In genomic region chr1:228008391-228009115, GRCh38 we compare ENCODE assay signal across 14 cellular contexts. TPM values are rescaled to one million over a fixed set of nuclear protein-coding genes. Genes with fewer than 3 reads are reported as not detected.
DNase-seq lines count a peak whose midpoint lies in the region; ATAC-seq and TF ChIP-seq lines count a peak whose summit lies in the region.
"Had no signal": no experiment of that assay in that cellular context is flagged by ENCODE, and none has a peak within 500 bp of the region (broad histone marks: within the 10 kb centered on the region; RNA-seq: fewer than 3 reads in every experiment).

No MANE protein-coding gene starts in this region.

- H2AFZ ChIP-seq in osteoblast (ENCODE audit: low read length) = no peak overlapping the region

- H3K27ac ChIP-seq in HEK293 (ENCODE audit: extremely low read depth, low read depth, low read length) (no peak overlapping the region), osteoblast (ENCODE audit: low read depth, low read length) (no peak overlapping the region)
- H3K27ac ChIP-seq in effector memory CD4-positive, alpha-beta T cell (ENCODE audit: insufficient read depth, low read length, poor library complexity, severe bottlenecking) = no peak overlapping the region
- H3K27ac ChIP-seq: SK-N-MC had no signal

- POLR2A ChIA-PET in HEK293 (lab: Yijun Ruan, JAX) = no interaction called here

- DNase-seq in COLO668 (lab: John Stamatoyannopoulos, UW; ENCODE audit: unreplicated experiment) = peak; percentile 30
- DNase-seq in effector memory CD4-positive, alpha-beta T cell = no peak
- DNase-seq in osteoblast (ENCODE audit: insufficient read length, low spot score, missing footprints) = peak; percentile 88
- no peak for DNase-seq in OCI-M2 (lab: John Stamatoyannopoulos, UW; ENCODE audit: unreplicated experiment)
- DNase-seq in GM19240 (ENCODE audit: insufficient read length, low spot score) = no peak
- DNase-seq in omental fat pad (ENCODE audit: low spot score) = no peak
- DNase-seq: activated CD4-positive, alpha-beta T cell treated with anti-CD3 and anti-CD28 coated beads, Interleukin-2, amount 50 U/mL, for 4 hours; amygdala; IMR-90; NCI-H2029; stimulated activated CD4-positive, alpha-beta T cell treated with anti-CD3 and anti-CD28 coated beads, Interleukin-2, amount 100 ng/mL, for 48 hours; stimulated activated naive CD8-positive, alpha-beta T cell treated with anti-CD3 and anti-CD28 coated beads, Interleukin-15, amount 100 ng/mL, for 72 hours had no signal

- H3K27me3 ChIP-seq in effector memory CD4-positive, alpha-beta T cell (replicated peaks; ENCODE audit: control insufficient read depth, insufficient read depth, low read length, poor library complexity, severe bottlenecking) = peaks cover 34% of the 10 kb centered on the region
- peaks cover 64% of the 10 kb centered on the region for H3K27me3 ChIP-seq in osteoblast (ENCODE audit: insufficient read depth, low read length)

- CTCF ChIA-PET in HEK293 (lab: Yijun Ruan, JAX) = no interaction called here

- no peak overlapping the region for H3K4me2 ChIP-seq in osteoblast (ENCODE audit: insufficient read depth, low read length)

- TF ChIP-seq CTCF in HEK293 (tag by site-specific recombination; IDR thresholded peaks at IDR 0.05) (no peak), osteoblast (IDR thresholded peaks at IDR 0.05; ENCODE audit: extremely low read depth, low read depth, low read length) (no peak), omental fat pad (IDR thresholded peaks at IDR 0.05) (no peak)

- H3K36me3 ChIP-seq in HEK293 (ENCODE audit: control insufficient read depth in 2 of 2, insufficient read depth in 1 of 2, low read length in 2 of 2) = no peaks in the 10 kb centered on the region
- H3K36me3 ChIP-seq in effector memory CD4-positive, alpha-beta T cell (ENCODE audit: control insufficient read depth, insufficient read depth, low read length) = no peaks in the 10 kb centered on the region
- no peaks in the 10 kb centered on the region for H3K36me3 ChIP-seq in osteoblast (ENCODE audit: insufficient read depth, low read length)

- no peaks in the 10 kb centered on the region for H4K20me1 ChIP-seq in osteoblast (ENCODE audit: insufficient read depth, low read length)

- H3K4me3 ChIP-seq in HEK293 (ENCODE audit: low read depth, low read length) (no peak overlapping the region), osteoblast (ENCODE audit: insufficient read depth, low read length) (no peak overlapping the region)
- peak overlapping the region; percentile 33 for H3K4me3 ChIP-seq in effector memory CD4-positive, alpha-beta T cell (ENCODE audit: insufficient read depth, low read depth, low read length, poor library complexity, severe bottlenecking)
- H3K4me3 ChIP-seq: SK-N-MC had no signal

- no peaks in the 10 kb centered on the region for H3K79me2 ChIP-seq in osteoblast (ENCODE audit: insufficient read depth, low read length)

- H3K4me1 ChIP-seq in HEK293 (ENCODE audit: control insufficient read depth, insufficient read depth, low read length) (peaks cover 4% of the 10 kb centered on the region), osteoblast (ENCODE audit: insufficient read depth, low read length) (no peaks in the 10 kb centered on the region)
- peaks cover 18% of the 10 kb centered on the region for H3K4me1 ChIP-seq in effector memory CD4-positive, alpha-beta T cell (ENCODE audit: control insufficient read depth, insufficient read depth, low read length, poor library complexity, severe bottlenecking)

- no peaks in the 10 kb centered on the region for H3K9me3 ChIP-seq in HEK293 (ENCODE audit: control insufficient read depth, insufficient read depth, low read depth, low read length)
- no peaks in the 10 kb centered on the region for H3K9me3 ChIP-seq in effector memory CD4-positive, alpha-beta T cell (ENCODE audit: control insufficient read depth, low read length)
- no peaks in the 10 kb centered on the region for H3K9me3 ChIP-seq in osteoblast (ENCODE audit: low read depth, low read length)

- ATAC-seq in omental fat pad (ENCODE audit: low FRiP score) = no peak
- ATAC-seq: stimulated activated naive CD8-positive, alpha-beta T cell treated with anti-CD3 and anti-CD28 coated beads, Interleukin-15, amount 100 ng/mL, for 72 hours had no signal

TF ChIP-seq in HEK293, 187 proteins besides CTCF, POLR2A, EP300 and RAD21:
- TF ChIP-seq ZNF76 (tag by site-specific recombination; IDR thresholded peaks at IDR 0.05; ENCODE audit: borderline replicate concordance, low read depth) (no peak), GLIS1 (tag by site-specific recombination; IDR thresholded peaks at IDR 0.05) (0 out of 2 replicates have a peak, but pooled peaks have one; percentile 13)

RNA-seq across cellular contexts. Expression of gene WNT3A, which starts 1.8 kb away (rescaled TPM):
- total RNA-seq in osteoblast = not detected in 2 replicates
- total RNA-seq in omental fat pad = not detected
- total RNA-seq: IMR-90 had no signal

Comparison
In these comparisons a context has a peak if more than half of its experiments do, and no peak if none do; other contexts are left out.
1. DNase-seq: peak in COLO668 (single experiment) and osteoblast (single experiment); none in effector memory CD4-positive, alpha-beta T cell (0 of 3), OCI-M2 (single experiment), GM19240 (single experiment) and omental fat pad (single experiment).